27 cellular contexts compared by ENCODE assay signal in the genomic region with DNA sequence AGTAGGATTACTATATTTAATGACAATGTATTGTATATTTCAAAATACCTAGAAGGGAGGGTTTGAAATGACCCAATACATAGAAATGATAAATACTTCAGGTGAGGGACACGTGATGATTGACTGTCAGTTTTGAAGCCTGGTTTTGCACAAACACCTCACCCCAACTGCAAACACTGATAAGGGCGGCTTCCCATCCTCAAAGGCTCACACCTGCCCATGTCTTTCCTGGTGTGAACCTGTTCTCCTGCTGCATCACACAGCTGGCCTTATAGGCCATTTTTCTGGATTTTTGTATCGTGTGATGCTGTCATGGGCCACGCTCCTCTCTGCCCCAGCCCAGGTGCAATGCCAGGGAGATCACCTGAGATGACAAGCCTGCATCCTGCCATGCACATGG.
"Had no signal": no experiment of that assay in that cellular context is flagged by ENCODE, and none has a peak within 500 bp of the region (broad histone marks: within the 10 kb centered on the region; RNA-seq: fewer than 3 reads in every experiment).

No MANE protein-coding gene starts in this region.

- DNase-seq: activated CD4-positive, alpha-beta memory T cell treated with anti-CD3 and anti-CD28 coated beads, Interleukin-2, amount 10 ng/mL, durations not matched to agents 7 days and 5 days; activated CD4-positive, alpha-beta T cell treated with anti-CD3 and anti-CD28 coated beads for 1 hour; activated CD4-positive, alpha-beta T cell treated with anti-CD3 and anti-CD28 coated beads for 4 hours; activated CD4-positive, alpha-beta T cell treated with anti-CD3 and anti-CD28 coated beads, Interleukin-2, amount 10 ng/mL, durations not matched to agents 7 days and 5 days; activated CD4-positive, alpha-beta T cell treated with anti-CD3 and anti-CD28 coated beads, Interleukin-2, amount 50 U/mL, for 4 hours; activated CD4-positive, CD25-positive, alpha-beta regulatory T cell; activated CD8-positive, alpha-beta memory T cell treated with anti-CD3 and anti-CD28 coated beads, Interleukin-2, amount 50 U/mL, for 48 hours; activated naive CD4-positive, alpha-beta T cell treated with anti-CD3 and anti-CD28 coated beads for 36 hours; activated naive CD8-positive, alpha-beta T cell treated with anti-CD3 and anti-CD28 coated beads for 36 hours; activated naive CD8-positive, alpha-beta T cell treated with anti-CD3 and anti-CD28 coated beads, Interleukin-2, amount 50 U/mL, for 24 hours; activated T-cell treated with anti-CD3 and anti-CD28 coated beads for 4 hours; activated T-cell treated with anti-CD3 and anti-CD28 coated beads, Interleukin-2, amount 50 U/mL, for 24 hours; activated T-cell treated with anti-CD3 and anti-CD28 coated beads, Interleukin-2, amount 50 U/mL, for 72 hours; adrenal gland; amygdala; aorta; body of pancreas; caudate nucleus; effector CD8-positive, alpha-beta T cell; foreskin fibroblast; glutamatergic neuron; heart left ventricle; T-helper 2 cell had no signal

- H3K27ac ChIP-seq: adrenal gland, body of pancreas, heart left ventricle had no signal

- H3K4me3 Mint-ChIP-seq: activated CD4-positive, alpha-beta memory T cell treated with anti-CD3 and anti-CD28 coated beads, Interleukin-2, amount 10 ng/mL, durations not matched to agents 7 days and 5 days; activated CD4-positive, alpha-beta T cell treated with anti-CD3 and anti-CD28 coated beads, Interleukin-2, amount 10 ng/mL, durations not matched to agents 7 days and 5 days; activated naive CD4-positive, alpha-beta T cell treated with anti-CD3 and anti-CD28 coated beads for 36 hours; activated naive CD4-positive, alpha-beta T cell treated with anti-CD3 and anti-CD28 coated beads, Interleukin-2, amount 50 U/mL, for 24 hours; activated naive CD8-positive, alpha-beta T cell treated with anti-CD3 and anti-CD28 coated beads for 36 hours; activated naive CD8-positive, alpha-beta T cell treated with anti-CD3 and anti-CD28 coated beads, Interleukin-2, amount 50 U/mL, for 24 hours; activated T-cell treated with anti-CD3 and anti-CD28 coated beads, Interleukin-2, amount 50 U/mL, for 24 hours; activated T-cell treated with anti-CD3 and anti-CD28 coated beads, Interleukin-2, amount 50 U/mL, for 72 hours had no signal

- FAIRE-seq: colon, endometrium, frontal cortex had no signal

- H3K27me3 Mint-ChIP-seq: activated CD4-positive, alpha-beta T cell treated with anti-CD3 and anti-CD28 coated beads, Interleukin-2, amount 10 ng/mL, durations not matched to agents 7 days and 5 days; activated naive CD4-positive, alpha-beta T cell treated with anti-CD3 and anti-CD28 coated beads, Interleukin-2, amount 50 U/mL, for 24 hours; activated naive CD8-positive, alpha-beta T cell treated with anti-CD3 and anti-CD28 coated beads for 36 hours; activated naive CD8-positive, alpha-beta T cell treated with anti-CD3 and anti-CD28 coated beads, Interleukin-2, amount 50 U/mL, for 24 hours; activated T-cell treated with anti-CD3 and anti-CD28 coated beads, Interleukin-2, amount 50 U/mL, for 24 hours had no signal

- H3K9me3 Mint-ChIP-seq: activated CD4-positive, alpha-beta memory T cell treated with anti-CD3 and anti-CD28 coated beads, Interleukin-2, amount 10 ng/mL, durations not matched to agents 7 days and 5 days; activated CD4-positive, alpha-beta T cell treated with anti-CD3 and anti-CD28 coated beads, Interleukin-2, amount 10 ng/mL, durations not matched to agents 7 days and 5 days; activated naive CD4-positive, alpha-beta T cell treated with anti-CD3 and anti-CD28 coated beads for 36 hours; activated naive CD4-positive, alpha-beta T cell treated with anti-CD3 and anti-CD28 coated beads, Interleukin-2, amount 50 U/mL, for 24 hours; activated naive CD8-positive, alpha-beta T cell treated with anti-CD3 and anti-CD28 coated beads for 36 hours; activated naive CD8-positive, alpha-beta T cell treated with anti-CD3 and anti-CD28 coated beads, Interleukin-2, amount 50 U/mL, for 24 hours; activated T-cell treated with anti-CD3 and anti-CD28 coated beads, Interleukin-2, amount 50 U/mL, for 24 hours; activated T-cell treated with anti-CD3 and anti-CD28 coated beads, Interleukin-2, amount 50 U/mL, for 72 hours had no signal

- H3K36me3 ChIP-seq: adrenal gland, heart left ventricle had no signal

- H3K4me3 ChIP-seq: adrenal gland, body of pancreas, heart left ventricle had no signal

- H3K27me3 ChIP-seq: adrenal gland, body of pancreas, heart left ventricle had no signal

- H3K27ac Mint-ChIP-seq: activated CD4-positive, alpha-beta memory T cell treated with anti-CD3 and anti-CD28 coated beads, Interleukin-2, amount 10 ng/mL, durations not matched to agents 7 days and 5 days; activated CD4-positive, alpha-beta T cell treated with anti-CD3 and anti-CD28 coated beads, Interleukin-2, amount 10 ng/mL, durations not matched to agents 7 days and 5 days; activated naive CD4-positive, alpha-beta T cell treated with anti-CD3 and anti-CD28 coated beads for 36 hours; activated naive CD4-positive, alpha-beta T cell treated with anti-CD3 and anti-CD28 coated beads, Interleukin-2, amount 50 U/mL, for 24 hours; activated naive CD8-positive, alpha-beta T cell treated with anti-CD3 and anti-CD28 coated beads for 36 hours; activated T-cell treated with anti-CD3 and anti-CD28 coated beads, Interleukin-2, amount 50 U/mL, for 24 hours; activated T-cell treated with anti-CD3 and anti-CD28 coated beads, Interleukin-2, amount 50 U/mL, for 72 hours had no signal

- H3K36me3 Mint-ChIP-seq: activated naive CD4-positive, alpha-beta T cell treated with anti-CD3 and anti-CD28 coated beads, Interleukin-2, amount 50 U/mL, for 24 hours; activated naive CD8-positive, alpha-beta T cell treated with anti-CD3 and anti-CD28 coated beads for 36 hours had no signal

- H3K9me3 ChIP-seq: adrenal gland, body of pancreas, heart left ventricle had no signal
